ENCODE assay signal across 1 cellular context in the genomic region with DNA sequence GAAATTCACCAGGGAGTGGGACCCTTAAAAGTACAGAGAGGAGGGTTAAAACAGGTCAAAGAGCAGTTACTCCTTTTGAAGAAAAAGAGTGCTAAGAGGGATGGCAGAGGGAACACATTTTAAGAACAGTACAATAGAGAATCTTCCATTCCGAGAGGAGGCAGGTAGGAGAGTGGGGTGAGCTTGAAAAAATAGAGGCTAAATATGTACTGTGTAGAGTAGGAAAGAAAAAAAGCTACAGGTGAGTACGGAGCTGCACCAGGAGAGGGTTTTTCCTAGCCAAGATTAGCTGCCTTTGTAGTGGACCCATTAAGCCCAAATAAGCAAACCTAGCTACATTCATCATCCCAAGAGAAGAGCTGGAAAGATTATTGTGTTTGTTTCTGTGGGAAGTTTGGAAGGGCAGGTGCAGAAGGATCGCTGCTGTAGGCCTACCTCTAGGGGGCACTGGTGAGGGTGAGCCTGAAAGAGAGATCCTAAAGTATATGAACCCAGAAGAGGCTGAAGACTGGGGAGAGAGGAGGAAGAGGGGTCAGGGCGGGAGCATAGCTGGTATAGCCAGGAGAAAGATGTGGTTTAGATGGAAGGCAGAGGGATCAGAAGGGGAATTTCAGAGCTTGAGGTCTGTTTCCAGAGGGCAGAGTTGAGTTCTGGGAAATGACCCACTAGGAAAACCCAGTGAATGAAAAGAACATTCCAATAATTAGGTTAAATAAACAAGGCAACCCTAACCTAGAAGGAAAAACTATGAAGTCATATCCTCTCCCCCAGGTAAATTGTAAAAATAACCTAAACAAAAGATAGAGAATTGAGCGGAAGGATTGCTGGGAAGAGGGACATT.
TF ChIP-seq lines count a peak whose summit lies in the region.

No MANE protein-coding gene starts in this region.

TF ChIP-seq in K562, 482 proteins besides CTCF, POLR2A, EP300 and RAD21 (continued from another document):
- TF ChIP-seq, protein P1, sequence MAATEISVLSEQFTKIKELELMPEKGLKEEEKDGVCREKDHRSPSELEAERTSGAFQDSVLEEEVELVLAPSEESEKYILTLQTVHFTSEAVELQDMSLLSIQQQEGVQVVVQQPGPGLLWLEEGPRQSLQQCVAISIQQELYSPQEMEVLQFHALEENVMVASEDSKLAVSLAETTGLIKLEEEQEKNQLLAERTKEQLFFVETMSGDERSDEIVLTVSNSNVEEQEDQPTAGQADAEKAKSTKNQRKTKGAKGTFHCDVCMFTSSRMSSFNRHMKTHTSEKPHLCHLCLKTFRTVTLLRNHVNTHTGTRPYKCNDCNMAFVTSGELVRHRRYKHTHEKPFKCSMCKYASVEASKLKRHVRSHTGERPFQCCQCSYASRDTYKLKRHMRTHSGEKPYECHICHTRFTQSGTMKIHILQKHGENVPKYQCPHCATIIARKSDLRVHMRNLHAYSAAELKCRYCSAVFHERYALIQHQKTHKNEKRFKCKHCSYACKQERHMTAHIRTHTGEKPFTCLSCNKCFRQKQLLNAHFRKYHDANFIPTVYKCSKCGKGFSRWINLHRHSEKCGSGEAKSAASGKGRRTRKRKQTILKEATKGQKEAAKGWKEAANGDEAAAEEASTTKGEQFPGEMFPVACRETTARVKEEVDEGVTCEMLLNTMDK (IDR thresholded peaks at IDR 0.05; ENCODE audit: borderline replicate concordance, insufficient read depth, low read depth, low read length, poor library complexity, severe bottlenecking): peak; percentile 60
- TF ChIP-seq, protein P2, sequence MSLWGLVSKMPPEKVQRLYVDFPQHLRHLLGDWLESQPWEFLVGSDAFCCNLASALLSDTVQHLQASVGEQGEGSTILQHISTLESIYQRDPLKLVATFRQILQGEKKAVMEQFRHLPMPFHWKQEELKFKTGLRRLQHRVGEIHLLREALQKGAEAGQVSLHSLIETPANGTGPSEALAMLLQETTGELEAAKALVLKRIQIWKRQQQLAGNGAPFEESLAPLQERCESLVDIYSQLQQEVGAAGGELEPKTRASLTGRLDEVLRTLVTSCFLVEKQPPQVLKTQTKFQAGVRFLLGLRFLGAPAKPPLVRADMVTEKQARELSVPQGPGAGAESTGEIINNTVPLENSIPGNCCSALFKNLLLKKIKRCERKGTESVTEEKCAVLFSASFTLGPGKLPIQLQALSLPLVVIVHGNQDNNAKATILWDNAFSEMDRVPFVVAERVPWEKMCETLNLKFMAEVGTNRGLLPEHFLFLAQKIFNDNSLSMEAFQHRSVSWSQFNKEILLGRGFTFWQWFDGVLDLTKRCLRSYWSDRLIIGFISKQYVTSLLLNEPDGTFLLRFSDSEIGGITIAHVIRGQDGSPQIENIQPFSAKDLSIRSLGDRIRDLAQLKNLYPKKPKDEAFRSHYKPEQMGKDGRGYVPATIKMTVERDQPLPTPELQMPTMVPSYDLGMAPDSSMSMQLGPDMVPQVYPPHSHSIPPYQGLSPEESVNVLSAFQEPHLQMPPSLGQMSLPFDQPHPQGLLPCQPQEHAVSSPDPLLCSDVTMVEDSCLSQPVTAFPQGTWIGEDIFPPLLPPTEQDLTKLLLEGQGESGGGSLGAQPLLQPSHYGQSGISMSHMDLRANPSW (CRISPR knock-in tag; IDR thresholded peaks at IDR 0.05): 0 out of 2 replicates have a peak, but pooled peaks have one; percentile 39
- no peak for TF ChIP-seq NUFIP1 (IDR thresholded peaks at IDR 0.05; ENCODE audit: partially characterized antibody)
- TF ChIP-seq, protein P3, sequence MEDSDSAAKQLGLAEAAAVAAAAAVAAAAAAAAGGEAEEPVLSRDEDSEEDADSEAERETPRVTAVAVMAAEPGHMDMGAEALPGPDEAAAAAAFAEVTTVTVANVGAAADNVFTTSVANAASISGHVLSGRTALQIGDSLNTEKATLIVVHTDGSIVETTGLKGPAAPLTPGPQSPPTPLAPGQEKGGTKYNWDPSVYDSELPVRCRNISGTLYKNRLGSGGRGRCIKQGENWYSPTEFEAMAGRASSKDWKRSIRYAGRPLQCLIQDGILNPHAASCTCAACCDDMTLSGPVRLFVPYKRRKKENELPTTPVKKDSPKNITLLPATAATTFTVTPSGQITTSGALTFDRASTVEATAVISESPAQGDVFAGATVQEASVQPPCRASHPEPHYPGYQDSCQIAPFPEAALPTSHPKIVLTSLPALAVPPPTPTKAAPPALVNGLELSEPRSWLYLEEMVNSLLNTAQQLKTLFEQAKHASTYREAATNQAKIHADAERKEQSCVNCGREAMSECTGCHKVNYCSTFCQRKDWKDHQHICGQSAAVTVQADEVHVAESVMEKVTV (CRISPR knock-in tag; IDR thresholded peaks at IDR 0.05): peak; percentile 21; the same call in 1 of the 2 replicates
- 0 out of 2 replicates have a peak, but pooled peaks have one; percentile 28 for TF ChIP-seq SOX6 (IDR thresholded peaks at IDR 0.05)
- TF ChIP-seq, protein P4, sequence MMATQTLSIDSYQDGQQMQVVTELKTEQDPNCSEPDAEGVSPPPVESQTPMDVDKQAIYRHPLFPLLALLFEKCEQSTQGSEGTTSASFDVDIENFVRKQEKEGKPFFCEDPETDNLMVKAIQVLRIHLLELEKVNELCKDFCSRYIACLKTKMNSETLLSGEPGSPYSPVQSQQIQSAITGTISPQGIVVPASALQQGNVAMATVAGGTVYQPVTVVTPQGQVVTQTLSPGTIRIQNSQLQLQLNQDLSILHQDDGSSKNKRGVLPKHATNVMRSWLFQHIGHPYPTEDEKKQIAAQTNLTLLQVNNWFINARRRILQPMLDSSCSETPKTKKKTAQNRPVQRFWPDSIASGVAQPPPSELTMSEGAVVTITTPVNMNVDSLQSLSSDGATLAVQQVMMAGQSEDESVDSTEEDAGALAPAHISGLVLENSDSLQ (IDR thresholded peaks at IDR 0.05): no peak
- peak; percentile 33; the same call in 1 of the 2 replicates for TF ChIP-seq KLF16 (IDR thresholded peaks at IDR 0.05)
- TF ChIP-seq RB1 (IDR thresholded peaks at IDR 0.05; ENCODE audit: low read depth): peak; percentile 37; the same call in 1 of the 2 replicates
- TF ChIP-seq JUND (IDR thresholded peaks at IDR 0.05; ENCODE audit: borderline replicate concordance, low read depth, low read length): 0 out of 2 replicates have a peak, but pooled peaks have one; percentile 11
- no peak; the same call in 2 of the 3 replicates for TF ChIP-seq JUND (tag; IDR thresholded peaks at IDR 0.05; ENCODE audit: borderline replicate concordance, low read depth, low read length)
- TF ChIP-seq MAZ (CRISPR knock-in tag; conservative IDR thresholded peaks at IDR 0.05 in 1 of 2, IDR thresholded peaks at IDR 0.05 in 1 of 2): peak in 1 of 2 experiments; percentile 38; a peak in 1 of 4 replicates
- no peak for TF ChIP-seq CBFB (CRISPR knock-in tag; IDR thresholded peaks at IDR 0.05)
- TF ChIP-seq L3MBTL2 (IDR thresholded peaks at IDR 0.05): no peak
- TF ChIP-seq XRCC5 (IDR thresholded peaks at IDR 0.05; ENCODE audit: low read depth, low read length): 0 out of 2 replicates have a peak, but pooled peaks have one; percentile 39
- no peak for TF ChIP-seq ZNF583 (CRISPR knock-in tag; IDR thresholded peaks at IDR 0.05)
TF ChIP-seq in K562: peak in this region for 11.
